Comparison of ENCODE assay signal across 13 cellular contexts in the genomic region with DNA sequence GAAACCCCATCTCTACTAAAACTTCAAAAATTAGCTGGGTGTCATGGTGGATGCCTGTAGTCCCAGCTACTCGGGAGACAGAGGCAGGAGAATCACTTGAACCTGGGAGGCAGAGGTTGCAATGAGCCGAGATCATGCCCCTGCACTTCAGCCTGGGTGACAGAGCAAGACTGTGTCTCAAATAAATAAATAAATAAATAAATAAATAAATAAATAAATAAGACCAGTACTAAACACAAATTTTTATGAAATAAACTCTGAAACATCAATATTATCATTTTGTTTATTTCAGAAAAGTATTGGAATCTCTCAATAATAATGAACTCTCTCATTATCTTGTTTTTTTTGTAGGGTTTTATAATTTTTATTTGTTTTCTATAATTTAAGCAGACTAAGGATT. TPM values are rescaled to one million over a fixed set of nuclear protein-coding genes. Genes with fewer than 3 reads are reported as not detected.
A peak's percentile ranks its signal among the peaks of the same experiment; 100 is the strongest.
DNase-seq lines count a peak whose midpoint lies in the region; ATAC-seq, FAIRE-seq and TF ChIP-seq lines count a peak whose summit lies in the region.
"Not testable (repeated sequence)": the region's sequence is repeated elsewhere in the genome, so short reads cannot be mapped to it uniquely, and the experiment has no call there.
"Had no signal": no experiment of that assay in that cellular context is flagged by ENCODE, and none has a peak within 500 bp of the region (broad histone marks: within the 10 kb centered on the region; RNA-seq: fewer than 3 reads in every experiment).

No MANE protein-coding gene starts in this region.

- 76% methylated on average over 2 of the region's 2 CpGs for WGBS in A549 (ENCODE audit: missing lambda C conversion rate)

- TF ChIP-seq POLR2A in A549 (IDR thresholded peaks at IDR 0.05; ENCODE audit: low read length): not testable (repeated sequence)

- H3K4me1 ChIP-seq in A549: peaks cover 16% of the 10 kb centered on the region
- not testable (repeated sequence) for H3K4me1 ChIP-seq in HEK293 (ENCODE audit: control insufficient read depth, insufficient read depth, low read length)
- peaks cover 27% of the 10 kb centered on the region for H3K4me1 ChIP-seq in PC-9 (replicated peaks; ENCODE audit: insufficient read depth)
- H3K4me1 ChIP-seq in RWPE2 (ENCODE audit: insufficient read depth, poor library complexity, severe bottlenecking): peaks cover 20% of the 10 kb centered on the region

- not testable (repeated sequence) for H3K27me3 ChIP-seq in PC-9 (ENCODE audit: insufficient read depth, low read depth); RWPE2 (ENCODE audit: insufficient read depth, poor library complexity, severe bottlenecking)

- not testable (repeated sequence) for TF ChIP-seq CTCF in A549 (IDR thresholded peaks at IDR 0.05); HEK293 (tag by site-specific recombination; IDR thresholded peaks at IDR 0.05); PC-9 (conservative IDR thresholded peaks at IDR 0.05); RWPE2 (IDR thresholded peaks at IDR 0.05; ENCODE audit: poor library complexity, severe bottlenecking)

- CTCF ChIA-PET in A549 (lab: Yijun Ruan, JAX); HEK293 (lab: Yijun Ruan, JAX); PC-9 (lab: Charles Lee): not testable (repeated sequence)

- not testable (repeated sequence) for H3K4me3 ChIP-seq in A549; HEK293 (ENCODE audit: low read depth, low read length); PC-9; RWPE2 (ENCODE audit: severe bottlenecking)

- POLR2A ChIA-PET in A549 (lab: Yijun Ruan, JAX); HEK293 (lab: Yijun Ruan, JAX); PC-9 (lab: Charles Lee; ENCODE audit: unreplicated experiment): not testable (repeated sequence)

- H3K27ac ChIP-seq in A549; HEK293 (ENCODE audit: extremely low read depth, low read depth, low read length); PC-9: not testable (repeated sequence)
- H3K27ac ChIP-seq in RWPE2 (ENCODE audit: poor library complexity, severe bottlenecking): peak overlapping the region; percentile 77

- intact Hi-C loops in PC-9 (cut with micrococcal nuclease; ENCODE audit: unreplicated experiment): not testable (repeated sequence)

- H3K4me2 ChIP-seq in A549: not testable (repeated sequence)
- 0 out of 2 replicates have a peak overlapping the region, but pooled peaks have one; percentile 49 for H3K4me2 ChIP-seq in PC-9

- not testable (repeated sequence) for H3K9me3 ChIP-seq in A549; HEK293 (ENCODE audit: control insufficient read depth, insufficient read depth, low read depth, low read length); PC-9 (ENCODE audit: insufficient read depth, low read depth); RWPE2 (ENCODE audit: severe bottlenecking)

- not testable (repeated sequence) for TF ChIP-seq RAD21 in A549 (conservative IDR thresholded peaks at IDR 0.05 in 1 of 2, IDR thresholded peaks at IDR 0.05 in 1 of 2)

- H3K79me2 ChIP-seq in PC-9 (ENCODE audit: low read depth): not testable (repeated sequence)

- not testable (repeated sequence) for ATAC-seq in A549; RWPE2 (ENCODE audit: low read depth)

- H3K9me2 ChIP-seq in PC-9 (ENCODE audit: insufficient read depth): not testable (repeated sequence)

- not testable (repeated sequence) for H2AFZ ChIP-seq in PC-9

- peaks cover 15% of the 10 kb centered on the region for H3F3A ChIP-seq in PC-9 (ENCODE audit: insufficient read depth, low read depth)

- TF ChIP-seq EP300 in A549 (IDR thresholded peaks at IDR 0.05): not testable (repeated sequence)

- FAIRE-seq in A549 (lab: Jason Lieb, UNC): not testable (repeated sequence)
- FAIRE-seq in TTC549 (lab: Jason Lieb, UNC) (peak; percentile 9), frontal cortex (lab: Jason Lieb, UNC) (peak; percentile 3)

- not testable (repeated sequence) for H3K36me3 ChIP-seq in HEK293 (ENCODE audit: control insufficient read depth in 2 of 2, insufficient read depth in 1 of 2, low read length in 2 of 2); PC-9 (ENCODE audit: low read depth); RWPE2 (ENCODE audit: low read depth)

- not testable (repeated sequence) for DNase-seq in A549 (ENCODE audit: low read depth in 1 of 2, low spot score in 1 of 2); PC-9; RWPE2 (ENCODE audit: low spot score); frontal cortex (ENCODE audit: low spot score in 2 of 2)

- not testable (repeated sequence) for H4K20me1 ChIP-seq in PC-9 (ENCODE audit: insufficient read depth)

- not testable (repeated sequence) for BruUV-seq in PC-9 (replicated peaks; lab: Mats Ljungman, UMichigan)

TF ChIP-seq in A549, 52 proteins besides CTCF, POLR2A, EP300 and RAD21:
- peak; percentile 25; the same call in 1 of the 2 replicates for TF ChIP-seq ZC3H11A (IDR thresholded peaks at IDR 0.05)

TF ChIP-seq in HEK293, 187 proteins besides CTCF, POLR2A, EP300 and RAD21 (continues in another document):
- TF ChIP-seq ZNF394 (tag by site-specific recombination; IDR thresholded peaks at IDR 0.05; ENCODE audit: borderline replicate concordance) (peak; percentile 64; the same call in 1 of the 2 replicates), ZNF426 (tag by site-specific recombination; IDR thresholded peaks at IDR 0.05) (peak; percentile 42), ZNF555 (tag by site-specific recombination; conservative IDR thresholded peaks at IDR 0.05) (peak; percentile 32)
- TF ChIP-seq, protein P1, sequence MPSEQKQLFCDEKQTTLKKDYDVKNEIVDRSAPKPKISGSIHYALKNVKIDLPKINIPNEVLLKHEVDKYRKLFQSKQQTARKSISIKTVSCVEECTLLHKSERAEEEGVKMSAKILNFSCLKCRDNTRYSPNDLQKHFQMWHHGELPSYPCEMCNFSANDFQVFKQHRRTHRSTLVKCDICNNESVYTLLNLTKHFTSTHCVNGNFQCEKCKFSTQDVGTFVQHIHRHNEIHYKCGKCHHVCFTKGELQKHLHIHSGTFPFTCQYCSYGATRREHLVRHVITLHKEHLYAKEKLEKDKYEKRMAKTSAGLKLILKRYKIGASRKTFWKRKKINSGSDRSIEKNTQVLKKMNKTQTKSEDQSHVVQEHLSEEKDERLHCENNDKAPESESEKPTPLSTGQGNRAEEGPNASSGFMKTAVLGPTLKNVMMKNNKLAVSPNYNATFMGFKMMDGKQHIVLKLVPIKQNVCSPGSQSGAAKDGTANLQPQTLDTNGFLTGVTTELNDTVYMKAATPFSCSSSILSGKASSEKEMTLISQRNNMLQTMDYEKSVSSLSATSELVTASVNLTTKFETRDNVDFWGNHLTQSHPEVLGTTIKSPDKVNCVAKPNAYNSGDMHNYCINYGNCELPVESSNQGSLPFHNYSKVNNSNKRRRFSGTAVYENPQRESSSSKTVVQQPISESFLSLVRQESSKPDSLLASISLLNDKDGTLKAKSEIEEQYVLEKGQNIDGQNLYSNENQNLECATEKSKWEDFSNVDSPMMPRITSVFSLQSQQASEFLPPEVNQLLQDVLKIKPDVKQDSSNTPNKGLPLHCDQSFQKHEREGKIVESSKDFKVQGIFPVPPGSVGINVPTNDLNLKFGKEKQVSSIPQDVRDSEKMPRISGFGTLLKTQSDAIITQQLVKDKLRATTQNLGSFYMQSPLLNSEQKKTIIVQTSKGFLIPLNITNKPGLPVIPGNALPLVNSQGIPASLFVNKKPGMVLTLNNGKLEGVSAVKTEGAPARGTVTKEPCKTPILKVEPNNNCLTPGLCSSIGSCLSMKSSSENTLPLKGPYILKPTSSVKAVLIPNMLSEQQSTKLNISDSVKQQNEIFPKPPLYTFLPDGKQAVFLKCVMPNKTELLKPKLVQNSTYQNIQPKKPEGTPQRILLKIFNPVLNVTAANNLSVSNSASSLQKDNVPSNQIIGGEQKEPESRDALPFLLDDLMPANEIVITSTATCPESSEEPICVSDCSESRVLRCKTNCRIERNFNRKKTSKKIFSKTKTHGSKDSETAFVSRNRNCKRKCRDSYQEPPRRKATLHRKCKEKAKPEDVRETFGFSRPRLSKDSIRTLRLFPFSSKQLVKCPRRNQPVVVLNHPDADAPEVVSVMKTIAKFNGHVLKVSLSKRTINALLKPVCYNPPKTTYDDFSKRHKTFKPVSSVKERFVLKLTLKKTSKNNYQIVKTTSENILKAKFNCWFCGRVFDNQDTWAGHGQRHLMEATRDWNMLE (tag by site-specific recombination; conservative IDR thresholded peaks at IDR 0.05; ENCODE audit: low read depth): peak; percentile 57; the same call in 1 of the 2 replicates

RNA-seq across cellular contexts. Expression of a gene that starts 18.2 kb away (rescaled TPM):
- polyA plus RNA-seq in A549 (2011; rRNA removed) (0.04 TPM in 1 of 2 replicates, not detected in the other), A549 (2017; fragmentation: RNase III; extraction: RNeasy Plus Mini Kit Qiagen cat#74134 plus additional on column Dnase treatment) (not detected in 3 replicates)
- not detected in 2 replicates for polyA plus RNA-seq in A549 (2012; cell fraction: cytosol; rRNA removed)
- not detected in 2 replicates for polyA plus RNA-seq in A549 (2012; cell fraction: nucleus; rRNA removed)
- polyA minus RNA-seq in A549 (2011; rRNA and poly(A)+ RNA removed): not detected in 2 replicates
- total RNA-seq in PC-9 (2021) (not detected in 2 replicates), frontal cortex (not detected)
- total RNA-seq: A673; CD4-positive, alpha-beta memory T cell; CD4-positive, CD25-positive, alpha-beta regulatory T cell; CD8-positive, alpha-beta memory T cell; G401 had no signal
- polyA plus RNA-seq: AG04450; CD14-positive monocyte; CD4-positive, alpha-beta memory T cell; CD4-positive, CD25-positive, alpha-beta regulatory T cell; CD8-positive, alpha-beta memory T cell had no signal
